In the genomic region with DNA sequence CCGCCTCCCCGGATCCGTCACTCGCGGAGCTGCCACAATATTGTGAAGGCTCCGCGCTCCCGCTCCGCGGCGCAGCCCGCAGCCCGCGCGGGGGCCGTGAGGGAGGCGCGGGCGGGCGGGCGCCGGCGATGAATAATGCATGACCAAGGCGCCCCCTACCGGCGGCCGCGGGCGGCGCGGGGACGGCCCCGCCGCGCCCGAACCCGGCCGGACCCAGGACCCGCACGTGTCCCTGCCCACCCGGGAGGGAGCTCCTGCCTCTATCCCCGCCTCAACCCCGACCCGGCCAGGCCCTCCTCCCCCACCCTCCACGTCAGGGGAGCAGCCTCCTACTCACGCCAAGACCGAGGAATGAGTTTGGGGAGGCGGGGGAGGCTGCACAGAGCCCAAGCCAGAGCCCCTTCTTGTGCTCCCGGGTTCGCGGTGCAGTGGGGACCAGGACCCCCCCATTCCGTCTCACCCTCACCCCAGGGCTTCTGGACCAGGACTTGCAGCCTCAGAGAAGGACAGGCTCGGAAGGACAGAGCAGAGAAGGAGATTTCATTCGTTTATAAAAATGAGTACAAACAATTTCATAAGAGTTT, we compare ENCODE assay signal across 8 cellular contexts.
A peak's percentile ranks its signal among the peaks of the same experiment; 100 is the strongest.
DNase-seq lines count a peak whose midpoint lies in the region; ATAC-seq, FAIRE-seq and TF ChIP-seq lines count a peak whose summit lies in the region.

No MANE protein-coding gene starts in this region.

- POLR2A ChIA-PET in A549 (lab: Yijun Ruan, JAX) = no interaction called here
- POLR2A ChIA-PET in activated CD8-positive, alpha-beta T cell treated with anti-CD3 and anti-CD28 coated beads, Interleukin-2, amount 10 ng/mL, durations not matched to agents 7 days and 5 days (lab: Charles Lee) = no interaction called here
- POLR2A ChIA-PET in H1 (lab: Charles Lee; ENCODE audit: partially characterized antibody) = interaction anchor here (1.0 to 1.1 kb wide), 2 partner anchors 22 to 337 kb away, joined by 3 read pairs; no protein-coding TSS in a partner anchor

- H3K4me3 Mint-ChIP-seq in activated CD8-positive, alpha-beta T cell treated with anti-CD3 and anti-CD28 coated beads, Interleukin-2, amount 10 ng/mL, durations not matched to agents 7 days and 5 days = no peak overlapping the region

- DNase-seq in A549 (ENCODE audit: low read depth in 1 of 2, low spot score in 1 of 2) (peak; percentile 6 to 24), NCI-H345 treated with DMSO at 0.1 percent for 48 hours (lab: John Stamatoyannopoulos, UW; ENCODE audit: unreplicated experiment) (peak; percentile 25), H1 (ENCODE audit: low read depth in 1 of 2, low spot score in 2 of 2) (peak in 1 of 2 experiments; percentile 90)
- peak; percentile 63 for DNase-seq in activated CD8-positive, alpha-beta T cell treated with anti-CD3 and anti-CD28 coated beads, Interleukin-2, amount 10 ng/mL, durations not matched to agents 7 days and 5 days
- DNase-seq in stimulated activated CD8-positive, alpha-beta memory T cell treated with anti-CD3 and anti-CD28 coated beads, Interleukin-7, amount 100 ng/mL, for 1 hour (ENCODE audit: low read depth in 2 of 2) = peak; percentile 15 to 41

- no peak overlapping the region for H3K9ac ChIP-seq in H1 (replicated peaks in 1 of 4; ENCODE audit: extremely low read depth in 1 of 4, low read depth in 3 of 4, low read length in 3 of 4)
- H3K9ac ChIP-seq in mucosa of rectum (ENCODE audit: low read depth in 1 of 2, low read length in 2 of 2) = peak overlapping the region in 1 of 2 donors; percentile 10

- peak; percentile 85 to 91 for ATAC-seq in A549
- ATAC-seq in activated CD8-positive, alpha-beta T cell treated with anti-CD3 and anti-CD28 coated beads, Interleukin-2, amount 10 ng/mL, durations not matched to agents 7 days and 5 days = peak; percentile 90
- ATAC-seq in HG02840 (IDR thresholded peaks at IDR 0.05; ENCODE audit: low FRiP score, unreplicated experiment) = no peak

- peak overlapping the region; percentile 62 for H3K4me3 ChIP-seq in A549
- H3K4me3 ChIP-seq in H1 (ENCODE audit: extremely low read depth in 1 of 4, insufficient read depth in 2 of 4, low read depth in 3 of 4, low read length in 4 of 4) = peak overlapping the region; percentile 13 to 60 (median 23); a peak in 5 of 8 replicates
- peak overlapping the region; percentile 13 to 43 for H3K4me3 ChIP-seq in mucosa of rectum (ENCODE audit: low read length in 2 of 2)

- peak overlapping the region; percentile 78; the same call in 1 of the 2 replicates for H3K18ac ChIP-seq in H1 (ENCODE audit: extremely low read depth, low read length)

- H3K14ac ChIP-seq in H1 (ENCODE audit: insufficient read length) = no peak overlapping the region

- TF ChIP-seq EP300 in A549 (IDR thresholded peaks at IDR 0.05) (no peak), H1 (IDR thresholded peaks at IDR 0.05; ENCODE audit: borderline replicate concordance in 1 of 2, low read depth in 2 of 2, low read length in 2 of 2) (no peak)

- no peaks in the 10 kb centered on the region for H3K79me1 ChIP-seq in H1 (ENCODE audit: low read depth, low read length)

- H4K91ac ChIP-seq in H1 (replicated peaks; ENCODE audit: insufficient read length, low read length) = peak overlapping the region; percentile 67

- H3K4me1 ChIP-seq in A549 (0 out of 3 replicates have a peak, but pooled peaks cover 4% of the 10 kb centered on the region), H1 (replicated peaks in 1 of 4; ENCODE audit: control insufficient read depth in 3 of 4, insufficient read depth in 4 of 4, low read length in 3 of 4) (peaks cover 2 to 14% (median 5%) of the 10 kb centered on the region in 4 experiments; a peak in 6 of 7 replicates), mucosa of rectum (ENCODE audit: control insufficient read depth in 2 of 2, insufficient read depth in 2 of 2, low read length in 2 of 2) (peaks cover 0 to 10% of the 10 kb centered on the region in 2 donors)

- no peak overlapping the region for H2BK5ac ChIP-seq in H1 (ENCODE audit: low read depth, low read length)

- CTCF ChIA-PET in A549 (lab: Yijun Ruan, JAX) = interaction anchor here (0.5 to 2.0 kb wide), 34 partner anchors 9 to 1095 kb away, joined by 3 to 12 read pairs (median 4); no protein-coding TSS in a partner anchor
- CTCF ChIA-PET in activated CD8-positive, alpha-beta T cell treated with anti-CD3 and anti-CD28 coated beads, Interleukin-2, amount 10 ng/mL, durations not matched to agents 7 days and 5 days (lab: Charles Lee) = interaction anchor here (0.7 to 4.3 kb wide), 5 partner anchors 11 to 374 kb away, joined by 3 to 30 read pairs (median 3); no protein-coding TSS in a partner anchor
- CTCF ChIA-PET in H1 (lab: Charles Lee; ENCODE audit: partially characterized antibody) = interaction anchor here (0.6 to 6.8 kb wide), 24 partner anchors 10 to 359 kb away, joined by 3 to 49 read pairs (median 4); no protein-coding TSS in a partner anchor

- H4K5ac ChIP-seq in H1 (ENCODE audit: insufficient read length, low read depth, low read length) = no peak overlapping the region

- H4K20me1 ChIP-seq in H1 (replicated peaks in 1 of 2; ENCODE audit: control insufficient read depth in 1 of 2, insufficient read depth in 2 of 2, low read length in 2 of 2) = peaks cover 0 to 2% of the 10 kb centered on the region in 2 experiments

- H3K4me2 ChIP-seq in A549 = peak overlapping the region; percentile 97
- H3K4me2 ChIP-seq in H1 (ENCODE audit: insufficient read depth in 1 of 2, low read depth in 2 of 2, low read length in 2 of 2) = peak overlapping the region; percentile 63 to 82

- H3K4me1 Mint-ChIP-seq in activated CD8-positive, alpha-beta T cell treated with anti-CD3 and anti-CD28 coated beads, Interleukin-2, amount 10 ng/mL, durations not matched to agents 7 days and 5 days (ENCODE audit: low read depth) = peaks cover 13% of the 10 kb centered on the region

- H2AFZ ChIP-seq in H1 (ENCODE audit: low read length) = peak overlapping the region; percentile 34; the same call in 1 of the 2 replicates

- TF ChIP-seq CTCF in A549 (IDR thresholded peaks at IDR 0.05) = peak; percentile 82
- peak; percentile 59 for TF ChIP-seq CTCF in GM12873 (IDR thresholded peaks at IDR 0.05; ENCODE audit: insufficient read depth, low read depth, low read length, missing control alignments)
- TF ChIP-seq CTCF in H1 (IDR thresholded peaks at IDR 0.05; ENCODE audit: control extremely low read depth in 1 of 3, insufficient read depth in 1 of 3, low read depth in 1 of 3, low read length in 3 of 3) = peak; percentile 56 to 76 (median 71)

- TF ChIP-seq POLR2A in A549 (IDR thresholded peaks at IDR 0.05; ENCODE audit: low read length) (no peak), H1 (IDR thresholded peaks at IDR 0.05; ENCODE audit: control extremely low read depth in 1 of 2, low read depth in 2 of 2, low read length in 2 of 2) (no peak)

- FAIRE-seq in A549 (lab: Jason Lieb, UNC) (no peak), H1 (lab: Jason Lieb, UNC) (no peak)

- H2BK12ac ChIP-seq in H1 (ENCODE audit: low read depth, low read length) = 0 out of 2 replicates have a peak overlapping the region, but pooled peaks have one; percentile 68

- TF ChIP-seq RAD21 in A549 (conservative IDR thresholded peaks at IDR 0.05 in 1 of 2, IDR thresholded peaks at IDR 0.05 in 1 of 2) = peak; percentile 34 to 90; a peak in 4 of 5 replicates
- TF ChIP-seq RAD21 in H1 (IDR thresholded peaks at IDR 0.05 in 1 of 2, conservative IDR thresholded peaks at IDR 0.05 in 1 of 2; ENCODE audit: low read depth in 2 of 2, low read length in 2 of 2) = peak; percentile 44 to 85

- H2AK5ac ChIP-seq in H1 (ENCODE audit: low read depth, low read length) = no peak overlapping the region

- peak overlapping the region; percentile 81; the same call in 1 of the 2 replicates for H2BK15ac ChIP-seq in H1 (ENCODE audit: low read length)

- H3K27ac ChIP-seq in A549 (peak overlapping the region; percentile 62 to 83; a peak in 4 of 6 replicates), H1 (ENCODE audit: low read depth, low read length) (no peak overlapping the region), mucosa of rectum (ENCODE audit: low read depth in 2 of 2, low read length in 2 of 2) (no peak overlapping the region)

- H2BK120ac ChIP-seq in H1 (replicated peaks; ENCODE audit: low read depth, low read length) = no peak overlapping the region

- no peak overlapping the region for H3K23ac ChIP-seq in H1 (ENCODE audit: insufficient read length)

- no peaks in the 10 kb centered on the region for H3K79me2 ChIP-seq in H1 (ENCODE audit: control insufficient read depth in 1 of 2, insufficient read depth in 2 of 2, low read length in 2 of 2)

- H3K36me3 ChIP-seq in H1 (ENCODE audit: control insufficient read depth in 2 of 4, insufficient read depth in 4 of 4, low read length in 3 of 4) (no peaks in the 10 kb centered on the region), mucosa of rectum (ENCODE audit: control insufficient read depth in 2 of 2, insufficient read depth in 2 of 2, low read length in 2 of 2) (no peaks in the 10 kb centered on the region)

- H3K27me3 Mint-ChIP-seq in activated CD8-positive, alpha-beta T cell treated with anti-CD3 and anti-CD28 coated beads, Interleukin-2, amount 10 ng/mL, durations not matched to agents 7 days and 5 days (ENCODE audit: low read depth) = peaks cover 61% of the 10 kb centered on the region

- H4K8ac ChIP-seq in H1 (ENCODE audit: extremely low read depth, insufficient read depth, low read length) = peak overlapping the region; percentile 74

- H2BK20ac ChIP-seq in H1 (ENCODE audit: low read length) = peak overlapping the region; percentile 48; the same call in 1 of the 2 replicates

- H3K27me3 ChIP-seq in H1 (replicated peaks in 1 of 4; ENCODE audit: control insufficient read depth in 3 of 4, extremely low read depth in 1 of 4, insufficient read depth in 3 of 4, low read length in 3 of 4) (peaks cover 1 to 29% (median 9%) of the 10 kb centered on the region in 4 experiments; a peak in 6 of 7 replicates), mucosa of rectum (ENCODE audit: control insufficient read depth in 2 of 2, insufficient read depth in 2 of 2, low read length in 2 of 2) (peaks cover 7 to 13% of the 10 kb centered on the region in 2 donors)

- 10% methylated on average over 3 of the region's 54 CpGs for WGBS in A549 (ENCODE audit: missing lambda C conversion rate)
- 25% methylated on average over 6 of the region's 54 CpGs; no CpG with 5 or more reads in 1 of the 2 experiments for WGBS in H1 (ENCODE audit: extremely low coverage in 1 of 2, insufficient coverage in 1 of 2, insufficient read length in 1 of 2, insufficient replicate concordance in 2 of 2, low coverage in 1 of 2, low lambda C conversion rate in 2 of 2, missing lambda C conversion rate in 1 of 2), 2 experiments

- peaks cover 8% of the 10 kb centered on the region; the same call in 1 of the 2 replicates for H3K23me2 ChIP-seq in H1 (ENCODE audit: low read depth, low read length)

- H3K27ac Mint-ChIP-seq in activated CD8-positive, alpha-beta T cell treated with anti-CD3 and anti-CD28 coated beads, Interleukin-2, amount 10 ng/mL, durations not matched to agents 7 days and 5 days = no peak overlapping the region

- H3K9me3 Mint-ChIP-seq in activated CD8-positive, alpha-beta T cell treated with anti-CD3 and anti-CD28 coated beads, Interleukin-2, amount 10 ng/mL, durations not matched to agents 7 days and 5 days (ENCODE audit: insufficient read depth) = no peaks in the 10 kb centered on the region

- H3K4ac ChIP-seq in H1 (replicated peaks; ENCODE audit: insufficient read length, low read depth, low read length) = no peak overlapping the region

- H3K36me3 Mint-ChIP-seq in activated CD8-positive, alpha-beta T cell treated with anti-CD3 and anti-CD28 coated beads, Interleukin-2, amount 10 ng/mL, durations not matched to agents 7 days and 5 days (ENCODE audit: low read depth) = no peaks in the 10 kb centered on the region

- H3K56ac ChIP-seq in H1 (replicated peaks; ENCODE audit: insufficient read length, low read depth, low read length) = no peak overlapping the region

- no peaks in the 10 kb centered on the region for H3K9me3 ChIP-seq in A549
- H3K9me3 ChIP-seq in H1 (ENCODE audit: insufficient read depth in 2 of 2, low read depth in 1 of 2, low read length in 1 of 2) = no peaks in the 10 kb centered on the region
- H3K9me3 ChIP-seq in mucosa of rectum (ENCODE audit: control insufficient read depth in 2 of 2, low read length in 2 of 2) = no peaks in the 10 kb centered on the region

Comparison
In these comparisons a context has a peak if more than half of its experiments do, and no peak if none do; other contexts are left out.
1. H3K27ac ChIP-seq: peak in A549 (2 of 2); none in H1 (single experiment) and mucosa of rectum (0 of 2).
2. Peak in every context shown above with its lines, with median percentiles within 50 percentile points of each other: H3K4me3 ChIP-seq and CTCF ChIP-seq.